ENCODE assay signal across 13 cellular contexts in the genomic region with DNA sequence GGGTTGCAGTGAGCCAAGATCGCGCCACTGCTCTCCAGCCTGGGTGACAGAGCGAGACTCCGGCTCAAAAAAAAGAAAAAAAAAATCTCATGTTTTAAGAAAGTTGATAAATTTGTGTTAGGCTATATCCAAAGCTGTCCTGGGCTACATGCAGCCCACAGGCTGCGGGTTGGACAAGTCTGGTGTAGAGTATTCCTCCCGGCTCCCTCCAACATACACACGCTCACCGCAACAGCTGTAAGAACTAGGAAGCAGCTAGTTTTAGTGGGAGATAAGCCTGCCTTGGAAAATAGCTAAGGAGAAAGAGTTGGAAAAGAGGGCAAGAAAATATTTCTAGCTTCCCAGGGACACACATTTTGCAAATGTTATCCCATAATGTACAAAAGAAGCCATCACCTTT. TPM values are rescaled to one million over a fixed set of nuclear protein-coding genes. Genes with fewer than 3 reads are reported as not detected.
DNase-seq lines count a peak whose midpoint lies in the region; ATAC-seq and TF ChIP-seq lines count a peak whose summit lies in the region.
"Had no signal": no experiment of that assay in that cellular context is flagged by ENCODE, and none has a peak within 500 bp of the region (broad histone marks: within the 10 kb centered on the region; RNA-seq: fewer than 3 reads in every experiment).

No MANE protein-coding gene starts in this region.

- 84 to 91% (median 87%) methylated on average over 8 of the region's 8 CpGs for WGBS in psoas muscle, 3 donors

- no peak overlapping the region for H3K4me3 Mint-ChIP-seq in CD14-positive monocyte

- H3K4me3 ChIP-seq in RWPE2 (ENCODE audit: severe bottlenecking), result no peak overlapping the region
- no peak overlapping the region for H3K4me3 ChIP-seq in psoas muscle
- H3K4me3 ChIP-seq in dorsolateral prefrontal cortex, result no peak overlapping the region

- no peaks in the 10 kb centered on the region for H3K27me3 Mint-ChIP-seq in CD14-positive monocyte (ENCODE audit: low read depth in 3 of 3)

- peaks cover 55% of the 10 kb centered on the region for H3K36me3 ChIP-seq in RWPE2 (ENCODE audit: low read depth)
- no peaks in the 10 kb centered on the region for H3K36me3 ChIP-seq in psoas muscle (ENCODE audit: insufficient read depth in 1 of 2, low read depth in 1 of 2)

- TF ChIP-seq CTCF in CD14-positive monocyte (IDR thresholded peaks at IDR 0.05) (no peak), RWPE2 (IDR thresholded peaks at IDR 0.05; ENCODE audit: poor library complexity, severe bottlenecking) (no peak), psoas muscle (IDR thresholded peaks at IDR 0.05) (no peak), dorsolateral prefrontal cortex (IDR thresholded peaks at IDR 0.05 in 54 of 56, conservative IDR thresholded peaks at IDR 0.05 in 2 of 56; ENCODE audit: low read depth in 1 of 56, partially characterized antibody in 56 of 56) (no peak)

- H3K27ac ChIP-seq in RWPE2 (ENCODE audit: poor library complexity, severe bottlenecking) (peak overlapping the region; percentile 90), psoas muscle (peak overlapping the region; percentile 58), dorsolateral prefrontal cortex (peak overlapping the region in 18 of 59 donors; percentile 1 to 64 (median 28))

- H3K27me3 ChIP-seq in RWPE2 (ENCODE audit: insufficient read depth, poor library complexity, severe bottlenecking) (no peaks in the 10 kb centered on the region), psoas muscle (ENCODE audit: insufficient read depth in 3 of 3, low read length in 2 of 3) (no peaks in the 10 kb centered on the region), dorsolateral prefrontal cortex (no peaks in the 10 kb centered on the region)

- H3K9me3 ChIP-seq in RWPE2 (ENCODE audit: severe bottlenecking), result no peaks in the 10 kb centered on the region
- no peaks in the 10 kb centered on the region for H3K9me3 ChIP-seq in psoas muscle

- H3K36me3 Mint-ChIP-seq in CD14-positive monocyte, result peaks cover 17 to 44% of the 10 kb centered on the region in 2 donors

- peaks cover 59% of the 10 kb centered on the region for H3K4me1 Mint-ChIP-seq in CD14-positive monocyte

- ATAC-seq in RWPE2 (ENCODE audit: low read depth) (no peak), left cardiac atrium (peak; percentile 44 to 85), psoas muscle (peak in 1 of 4 donors; percentile 27), GM21825 (IDR thresholded peaks at IDR 0.05; ENCODE audit: unreplicated experiment) (no peak)

- peak overlapping the region; percentile 75 to 95 (median 87) for H3K27ac Mint-ChIP-seq in CD14-positive monocyte

- DNase-seq in CD14-positive monocyte (ENCODE audit: low spot score), result no peak
- no peak for DNase-seq in RWPE2 (ENCODE audit: low spot score)
- DNase-seq in left cardiac atrium, result no peak
- no peak for DNase-seq in psoas muscle
- no peak for DNase-seq in stimulated activated CD4-positive, alpha-beta T cell treated with anti-CD3 and anti-CD28 coated beads, Interleukin-2, amount 100 ng/mL, for 24 hours
- no peak for DNase-seq in dorsolateral prefrontal cortex
- no peak for DNase-seq in hippocampal formation (lab: John Stamatoyannopoulos, UW)
- DNase-seq: Kasumi-1; NCI-H1930; NCI-H82; stimulated activated CD4-positive, alpha-beta T cell treated with anti-CD3 and anti-CD28 coated beads, Interleukin-12 subunit alpha, Interleukin-12 subunit beta, amount 100 ng/mL, for 4 hours had no signal

- no peaks in the 10 kb centered on the region for H3K9me3 Mint-ChIP-seq in CD14-positive monocyte

- intact Hi-C loops in CD14-positive monocyte (cut with micrococcal nuclease), result no loop called here
- intact Hi-C loops in left cardiac atrium (cut with DNase I), result no loop called here
- intact Hi-C loops in psoas muscle (cut with DNase I), result no loop called here
- intact Hi-C loops in dorsolateral prefrontal cortex (cut with DNase I), result no loop called here

- H3K4me1 ChIP-seq in RWPE2 (ENCODE audit: insufficient read depth, poor library complexity, severe bottlenecking) (peaks cover 46% of the 10 kb centered on the region), psoas muscle (peaks cover 63% of the 10 kb centered on the region)

RNA-seq across cellular contexts. Expression of gene CELF1, which starts 46.6 kb away (rescaled TPM):
- polyA plus RNA-seq in CD14-positive monocyte (10 to 100 TPM; 27.2 to 39.9 TPM), psoas muscle (100 to 1,000 TPM in 1 of 3 donors, 10 to 100 TPM in 2; 40.1 to 112 (median 92.5) TPM)
- total RNA-seq in left cardiac atrium (10 to 100 TPM; 64.5 to 81.9 TPM), psoas muscle (100 to 1,000 TPM in 3 of 4 donors, 10 to 100 TPM in 1; 79.0 to 193 (median 140) TPM), dorsolateral prefrontal cortex (100 to 1,000 TPM in 113 of 120 experiments, 10 to 100 TPM in 7; 79.5 to 194 (median 131) TPM)

RNA-seq across cellular contexts. Expression of gene RAPSN, which starts 57.4 kb away (rescaled TPM):
- polyA plus RNA-seq in CD14-positive monocyte, result not detected
- total RNA-seq in left cardiac atrium, result not detected
- 10 to 100 TPM; 47.5 to 90.6 (median 59.5) TPM for total RNA-seq in psoas muscle
- polyA plus RNA-seq in psoas muscle, result 10 to 100 TPM; 37.6 to 79.3 (median 50.0) TPM
- total RNA-seq in dorsolateral prefrontal cortex, result 1 to 10 TPM in 5 of 120 experiments, under 1 TPM in 44, not detected in 71; 0.26 to 2.1 (median 0.56) TPM
- total RNA-seq: SK-MEL-5 had no signal

RNA-seq across cellular contexts. Expression of gene PTPMT1, which starts 59.0 kb away (rescaled TPM):
- polyA plus RNA-seq in CD14-positive monocyte, result 10 to 100 TPM; 83.3 to 87.8 TPM
- total RNA-seq in left cardiac atrium, result 10 to 100 TPM; 18.1 to 19.2 TPM
- 10 to 100 TPM; 20.9 to 37.8 (median 27.0) TPM for total RNA-seq in psoas muscle
- 10 to 100 TPM; 34.5 to 40.3 (median 38.7) TPM for polyA plus RNA-seq in psoas muscle
- total RNA-seq in dorsolateral prefrontal cortex, result 10 to 100 TPM; 21.5 to 52.5 (median 36.6) TPM

Comparison
In these comparisons a context has a peak if more than half of its experiments do, and no peak if none do; other contexts are left out.
1. ATAC-seq: peak in left cardiac atrium (2 of 2); none in RWPE2 (single experiment) and GM21825 (single experiment).
2. RNA of gene RAPSN, which starts 57.4 kb away (total RNA-seq): 47.5 to 90.6 TPM in psoas muscle; 0.26 to 2.1 TPM in dorsolateral prefrontal cortex and not detected in left cardiac atrium; every median in the first group is over 10 times any median in the second.